2 cellular contexts compared by ENCODE assay signal in the genomic region with DNA sequence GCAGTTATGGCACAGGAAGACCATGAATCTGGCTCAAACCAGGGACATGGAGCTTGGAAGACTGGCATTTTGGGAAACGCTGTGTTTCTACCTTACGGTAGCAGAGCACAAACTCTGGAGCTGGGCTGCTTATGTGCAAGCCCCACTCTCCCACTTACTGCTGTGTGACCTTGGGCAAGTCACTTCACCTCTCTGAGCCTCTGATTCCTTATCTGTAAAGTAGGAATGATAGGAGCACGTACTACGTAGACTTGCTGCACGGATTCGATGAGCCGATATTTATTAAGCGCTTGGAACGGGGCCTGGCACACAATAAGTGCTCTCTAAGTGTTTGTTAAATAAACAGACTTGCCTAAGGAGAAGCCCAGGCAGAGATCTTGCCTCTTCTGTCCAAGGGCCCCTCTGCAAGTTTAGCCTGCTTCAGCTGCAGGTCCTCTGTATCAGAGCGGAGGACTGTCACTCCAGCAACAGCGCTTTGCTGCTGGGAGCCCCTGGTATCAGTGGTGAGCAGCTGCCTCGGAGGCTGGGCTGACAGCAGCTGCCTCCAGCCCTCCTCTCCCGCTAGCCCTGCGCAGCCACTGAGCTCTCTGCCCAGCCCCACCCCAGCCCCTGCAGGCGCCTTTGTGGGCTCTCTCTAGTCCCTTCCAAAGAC.
TF ChIP-seq lines count a peak whose summit lies in the region.

No MANE protein-coding gene starts in this region.

TF ChIP-seq in HepG2, 621 proteins besides CTCF, POLR2A, EP300 and RAD21:
- TF ChIP-seq ZMYM3 (CRISPR knock-in tag; IDR thresholded peaks at IDR 0.05) (0 out of 2 replicates have a peak, but pooled peaks have one; percentile 31), ZNF768 (CRISPR knock-in tag; IDR thresholded peaks at IDR 0.05) (peak; percentile 82; the same call in 1 of the 2 replicates), HES4 (CRISPR knock-in tag; IDR thresholded peaks at IDR 0.05; ENCODE audit: borderline replicate concordance) (no peak), HDAC6 (IDR thresholded peaks at IDR 0.05; ENCODE audit: low read depth, low read length) (no peak)
- TF ChIP-seq, protein P1, sequence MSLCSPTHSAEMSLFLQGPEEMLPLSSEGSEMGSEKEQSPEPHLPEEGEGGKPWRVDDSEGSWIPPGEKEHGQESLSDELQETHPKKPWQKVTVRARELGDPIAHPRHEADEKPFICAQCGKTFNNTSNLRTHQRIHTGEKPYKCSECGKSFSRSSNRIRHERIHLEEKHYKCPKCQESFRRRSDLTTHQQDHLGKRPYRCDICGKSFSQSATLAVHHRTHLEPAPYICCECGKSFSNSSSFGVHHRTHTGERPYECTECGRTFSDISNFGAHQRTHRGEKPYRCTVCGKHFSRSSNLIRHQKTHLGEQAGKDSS (CRISPR knock-in tag; IDR thresholded peaks at IDR 0.05; ENCODE audit: borderline replicate concordance, low read depth), result no peak

TF ChIP-seq in K562, 482 proteins besides CTCF, POLR2A, EP300 and RAD21 (continues in another document):
- TF ChIP-seq YY1 (IDR thresholded peaks at IDR 0.05; ENCODE audit: borderline replicate concordance in 1 of 3, control insufficient read depth in 1 of 3, extremely low read depth in 1 of 3, insufficient read depth in 3 of 3, insufficient read length in 1 of 3, insufficient replicate concordance in 2 of 3, low read depth in 1 of 3, low read length in 2 of 3) (peak in 1 of 3 experiments; percentile 27), CBX3 (IDR thresholded peaks at IDR 0.05; ENCODE audit: borderline replicate concordance in 1 of 2, low read length in 2 of 2) (peak in 1 of 2 experiments; percentile 61; a peak in 1 of 3 replicates), CBX1 (IDR thresholded peaks at IDR 0.05; ENCODE audit: low read depth) (no peak; the same call in 1 of the 2 replicates), NCOA6 (IDR thresholded peaks at IDR 0.05) (no peak), SMARCA4 (IDR thresholded peaks at IDR 0.05) (peak; percentile 88), PHF8 (IDR thresholded peaks at IDR 0.05; ENCODE audit: borderline replicate concordance, low read length) (no peak), SP1 (CRISPR knock-in tag; IDR thresholded peaks at IDR 0.05) (peak; percentile 48; the same call in 1 of the 2 replicates), PCBP1 (IDR thresholded peaks at IDR 0.05; ENCODE audit: low read depth, low read length, poor library complexity, severe bottlenecking) (peak; percentile 26), TRIM24 (IDR thresholded peaks at IDR 0.05) (peak; percentile 38 to 59; a peak in 2 of 4 replicates), KLF16 (IDR thresholded peaks at IDR 0.05) (peak; percentile 82), RBBP5 (IDR thresholded peaks at IDR 0.05; ENCODE audit: borderline replicate concordance, insufficient read depth, low read length, poor library complexity, severe bottlenecking) (peak; percentile 75), RNF2 (IDR thresholded peaks at IDR 0.05) (0 out of 2 replicates have a peak, but pooled peaks have one; percentile 26), NONO (IDR thresholded peaks at IDR 0.05; ENCODE audit: low read depth in 2 of 2, low read length in 1 of 2) (peak in 1 of 2 experiments; percentile 47; a peak in 1 of 4 replicates), HDAC2 (IDR thresholded peaks at IDR 0.05) (peak; percentile 93), EGR1 (conservative IDR thresholded peaks at IDR 0.05) (peak; percentile 84), EZH2 (IDR thresholded peaks at IDR 0.05; ENCODE audit: borderline replicate concordance, low read depth, low read length) (no peak), MYNN (IDR thresholded peaks at IDR 0.05) (peak; percentile 46; the same call in 1 of the 2 replicates), MYNN (CRISPR knock-in tag; IDR thresholded peaks at IDR 0.05) (no peak), RFX5 (IDR thresholded peaks at IDR 0.05; ENCODE audit: low read depth, low read length) (no peak), RFX1 (IDR thresholded peaks at IDR 0.05) (peak; percentile 73), GATAD2B (IDR thresholded peaks at IDR 0.05; ENCODE audit: borderline replicate concordance) (peak; percentile 68; the same call in 1 of the 2 replicates), TCF7 (IDR thresholded peaks at IDR 0.05; ENCODE audit: borderline replicate concordance) (no peak), MAZ (CRISPR knock-in tag; conservative IDR thresholded peaks at IDR 0.05 in 1 of 2, IDR thresholded peaks at IDR 0.05 in 1 of 2) (peak; percentile 29 to 44; a peak in 1 of 4 replicates), ZNF263 (CRISPR knock-in tag; IDR thresholded peaks at IDR 0.05; ENCODE audit: borderline replicate concordance) (peak; percentile 74; the same call in 1 of the 2 replicates), ZFP36 (IDR thresholded peaks at IDR 0.05; ENCODE audit: low read depth, low read length, partially characterized antibody) (peak; percentile 94), NFYB (IDR thresholded peaks at IDR 0.05; ENCODE audit: extremely low read depth, insufficient read length) (no peak), CHD2 (IDR thresholded peaks at IDR 0.05; ENCODE audit: low read depth, low read length) (0 out of 2 replicates have a peak, but pooled peaks have one; percentile 28), TCF3 (CRISPR knock-in tag; IDR thresholded peaks at IDR 0.05) (peak; percentile 97), PHB2 (IDR thresholded peaks at IDR 0.05; ENCODE audit: low read depth) (peak; percentile 30; the same call in 1 of the 2 replicates), RBM22 (IDR thresholded peaks at IDR 0.05; ENCODE audit: low read depth, low read length, poor library complexity, severe bottlenecking) (no peak)
- TF ChIP-seq, protein P2, sequence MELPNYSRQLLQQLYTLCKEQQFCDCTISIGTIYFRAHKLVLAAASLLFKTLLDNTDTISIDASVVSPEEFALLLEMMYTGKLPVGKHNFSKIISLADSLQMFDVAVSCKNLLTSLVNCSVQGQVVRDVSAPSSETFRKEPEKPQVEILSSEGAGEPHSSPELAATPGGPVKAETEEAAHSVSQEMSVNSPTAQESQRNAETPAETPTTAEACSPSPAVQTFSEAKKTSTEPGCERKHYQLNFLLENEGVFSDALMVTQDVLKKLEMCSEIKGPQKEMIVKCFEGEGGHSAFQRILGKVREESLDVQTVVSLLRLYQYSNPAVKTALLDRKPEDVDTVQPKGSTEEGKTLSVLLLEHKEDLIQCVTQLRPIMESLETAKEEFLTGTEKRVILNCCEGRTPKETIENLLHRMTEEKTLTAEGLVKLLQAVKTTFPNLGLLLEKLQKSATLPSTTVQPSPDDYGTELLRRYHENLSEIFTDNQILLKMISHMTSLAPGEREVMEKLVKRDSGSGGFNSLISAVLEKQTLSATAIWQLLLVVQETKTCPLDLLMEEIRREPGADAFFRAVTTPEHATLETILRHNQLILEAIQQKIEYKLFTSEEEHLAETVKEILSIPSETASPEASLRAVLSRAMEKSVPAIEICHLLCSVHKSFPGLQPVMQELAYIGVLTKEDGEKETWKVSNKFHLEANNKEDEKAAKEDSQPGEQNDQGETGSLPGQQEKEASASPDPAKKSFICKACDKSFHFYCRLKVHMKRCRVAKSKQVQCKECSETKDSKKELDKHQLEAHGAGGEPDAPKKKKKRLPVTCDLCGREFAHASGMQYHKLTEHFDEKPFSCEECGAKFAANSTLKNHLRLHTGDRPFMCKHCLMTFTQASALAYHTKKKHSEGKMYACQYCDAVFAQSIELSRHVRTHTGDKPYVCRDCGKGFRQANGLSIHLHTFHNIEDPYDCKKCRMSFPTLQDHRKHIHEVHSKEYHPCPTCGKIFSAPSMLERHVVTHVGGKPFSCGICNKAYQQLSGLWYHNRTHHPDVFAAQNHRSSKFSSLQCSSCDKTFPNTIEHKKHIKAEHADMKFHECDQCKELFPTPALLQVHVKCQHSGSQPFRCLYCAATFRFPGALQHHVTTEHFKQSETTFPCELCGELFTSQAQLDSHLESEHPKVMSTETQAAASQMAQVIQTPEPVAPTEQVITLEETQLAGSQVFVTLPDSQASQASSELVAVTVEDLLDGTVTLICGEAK (IDR thresholded peaks at IDR 0.05), result no peak
- TF ChIP-seq, protein P2 (CRISPR knock-in tag; IDR thresholded peaks at IDR 0.05), result no peak
- TF ChIP-seq, protein P3, sequence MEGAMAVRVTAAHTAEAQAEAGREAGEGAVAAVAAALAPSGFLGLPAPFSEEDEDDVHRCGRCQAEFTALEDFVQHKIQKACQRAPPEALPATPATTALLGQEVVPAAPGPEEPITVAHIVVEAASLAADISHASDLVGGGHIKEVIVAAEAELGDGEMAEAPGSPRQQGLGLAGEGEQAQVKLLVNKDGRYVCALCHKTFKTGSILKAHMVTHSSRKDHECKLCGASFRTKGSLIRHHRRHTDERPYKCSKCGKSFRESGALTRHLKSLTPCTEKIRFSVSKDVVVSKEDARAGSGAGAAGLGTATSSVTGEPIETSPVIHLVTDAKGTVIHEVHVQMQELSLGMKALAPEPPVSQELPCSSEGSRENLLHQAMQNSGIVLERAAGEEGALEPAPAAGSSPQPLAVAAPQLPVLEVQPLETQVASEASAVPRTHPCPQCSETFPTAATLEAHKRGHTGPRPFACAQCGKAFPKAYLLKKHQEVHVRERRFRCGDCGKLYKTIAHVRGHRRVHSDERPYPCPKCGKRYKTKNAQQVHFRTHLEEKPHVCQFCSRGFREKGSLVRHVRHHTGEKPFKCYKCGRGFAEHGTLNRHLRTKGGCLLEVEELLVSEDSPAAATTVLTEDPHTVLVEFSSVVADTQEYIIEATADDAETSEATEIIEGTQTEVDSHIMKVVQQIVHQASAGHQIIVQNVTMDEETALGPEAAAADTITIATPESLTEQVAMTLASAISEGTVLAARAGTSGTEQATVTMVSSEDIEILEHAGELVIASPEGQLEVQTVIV (CRISPR knock-in tag; IDR thresholded peaks at IDR 0.05; ENCODE audit: borderline replicate concordance), result no peak
- TF ChIP-seq, protein P4, sequence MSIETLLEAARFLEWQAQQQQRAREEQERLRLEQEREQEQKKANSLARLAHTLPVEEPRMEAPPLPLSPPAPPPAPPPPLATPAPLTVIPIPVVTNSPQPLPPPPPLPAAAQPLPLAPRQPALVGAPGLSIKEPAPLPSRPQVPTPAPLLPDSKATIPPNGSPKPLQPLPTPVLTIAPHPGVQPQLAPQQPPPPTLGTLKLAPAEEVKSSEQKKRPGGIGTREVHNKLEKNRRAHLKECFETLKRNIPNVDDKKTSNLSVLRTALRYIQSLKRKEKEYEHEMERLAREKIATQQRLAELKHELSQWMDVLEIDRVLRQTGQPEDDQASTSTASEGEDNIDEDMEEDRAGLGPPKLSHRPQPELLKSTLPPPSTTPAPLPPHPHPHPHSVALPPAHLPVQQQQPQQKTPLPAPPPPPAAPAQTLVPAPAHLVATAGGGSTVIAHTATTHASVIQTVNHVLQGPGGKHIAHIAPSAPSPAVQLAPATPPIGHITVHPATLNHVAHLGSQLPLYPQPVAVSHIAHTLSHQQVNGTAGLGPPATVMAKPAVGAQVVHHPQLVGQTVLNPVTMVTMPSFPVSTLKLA (conservative IDR thresholded peaks at IDR 0.05), result peak in 1 of 2 experiments; percentile 50; a peak in 1 of 4 replicates
- TF ChIP-seq, protein P5, sequence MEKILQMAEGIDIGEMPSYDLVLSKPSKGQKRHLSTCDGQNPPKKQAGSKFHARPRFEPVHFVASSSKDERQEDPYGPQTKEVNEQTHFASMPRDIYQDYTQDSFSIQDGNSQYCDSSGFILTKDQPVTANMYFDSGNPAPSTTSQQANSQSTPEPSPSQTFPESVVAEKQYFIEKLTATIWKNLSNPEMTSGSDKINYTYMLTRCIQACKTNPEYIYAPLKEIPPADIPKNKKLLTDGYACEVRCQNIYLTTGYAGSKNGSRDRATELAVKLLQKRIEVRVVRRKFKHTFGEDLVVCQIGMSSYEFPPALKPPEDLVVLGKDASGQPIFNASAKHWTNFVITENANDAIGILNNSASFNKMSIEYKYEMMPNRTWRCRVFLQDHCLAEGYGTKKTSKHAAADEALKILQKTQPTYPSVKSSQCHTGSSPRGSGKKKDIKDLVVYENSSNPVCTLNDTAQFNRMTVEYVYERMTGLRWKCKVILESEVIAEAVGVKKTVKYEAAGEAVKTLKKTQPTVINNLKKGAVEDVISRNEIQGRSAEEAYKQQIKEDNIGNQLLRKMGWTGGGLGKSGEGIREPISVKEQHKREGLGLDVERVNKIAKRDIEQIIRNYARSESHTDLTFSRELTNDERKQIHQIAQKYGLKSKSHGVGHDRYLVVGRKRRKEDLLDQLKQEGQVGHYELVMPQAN (IDR thresholded peaks at IDR 0.05; ENCODE audit: borderline replicate concordance), result 0 out of 2 replicates have a peak, but pooled peaks have one; percentile 38
- TF ChIP-seq, protein P6, sequence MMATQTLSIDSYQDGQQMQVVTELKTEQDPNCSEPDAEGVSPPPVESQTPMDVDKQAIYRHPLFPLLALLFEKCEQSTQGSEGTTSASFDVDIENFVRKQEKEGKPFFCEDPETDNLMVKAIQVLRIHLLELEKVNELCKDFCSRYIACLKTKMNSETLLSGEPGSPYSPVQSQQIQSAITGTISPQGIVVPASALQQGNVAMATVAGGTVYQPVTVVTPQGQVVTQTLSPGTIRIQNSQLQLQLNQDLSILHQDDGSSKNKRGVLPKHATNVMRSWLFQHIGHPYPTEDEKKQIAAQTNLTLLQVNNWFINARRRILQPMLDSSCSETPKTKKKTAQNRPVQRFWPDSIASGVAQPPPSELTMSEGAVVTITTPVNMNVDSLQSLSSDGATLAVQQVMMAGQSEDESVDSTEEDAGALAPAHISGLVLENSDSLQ (IDR thresholded peaks at IDR 0.05), result peak; percentile 89
